In the genomic region with DNA sequence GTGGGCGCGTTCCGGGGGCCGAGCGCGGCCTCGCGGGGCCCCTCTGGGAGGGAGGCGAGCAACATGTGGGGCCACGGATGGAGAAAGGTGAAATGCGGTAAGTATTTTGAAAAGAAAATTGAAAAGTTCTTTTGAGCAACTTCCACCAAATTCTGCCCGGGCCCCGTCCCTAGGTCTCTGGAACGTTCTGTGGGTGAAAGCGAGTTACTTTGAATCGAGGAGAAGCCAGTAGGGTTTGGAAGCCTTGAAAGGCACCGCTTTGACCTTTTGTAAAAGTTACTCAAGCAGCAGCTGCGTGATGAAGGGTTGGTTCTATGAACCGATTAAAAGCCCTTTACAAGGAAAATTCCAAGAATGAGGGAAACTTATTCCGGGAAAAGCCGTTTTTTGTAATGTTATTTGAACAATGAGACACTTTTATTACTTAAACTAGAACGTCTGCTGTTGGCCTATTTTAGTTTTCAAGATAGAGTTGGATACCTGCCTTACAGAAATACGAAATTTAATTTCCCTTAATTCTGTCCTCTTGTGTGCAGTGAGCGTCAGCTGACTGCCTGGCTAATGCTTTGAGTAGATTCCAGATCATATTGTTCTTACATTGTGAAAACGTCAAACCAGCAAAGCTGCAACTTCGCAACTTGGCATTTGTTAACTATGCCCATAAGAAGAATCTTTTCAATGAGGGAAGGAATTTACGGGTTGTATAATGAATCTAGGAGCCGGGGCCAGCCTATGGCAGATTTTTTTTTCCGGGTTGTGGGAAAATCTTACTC, we compare ENCODE assay signal across 8 cellular contexts. TPM values are rescaled to one million over a fixed set of nuclear protein-coding genes. Genes with fewer than 3 reads are reported as not detected.
DNase-seq lines count a peak whose midpoint lies in the region; FAIRE-seq and TF ChIP-seq lines count a peak whose summit lies in the region.

No MANE protein-coding gene starts in this region.

- intact Hi-C loops in Caco-2 (cut with micrococcal nuclease; ENCODE audit: unreplicated experiment) = loop anchor here (5.0 kb wide), 3 partner anchors 119 to 219 kb away; a partner anchor contains a TSS

- no peak overlapping the region for H4K8ac ChIP-seq in H9 (replicated peaks; ENCODE audit: insufficient read length, low read depth, low read length)

- no peaks in the 10 kb centered on the region; the same call in 1 of the 2 replicates for H3K36me3 ChIP-seq in Caco-2 (ENCODE audit: control insufficient read depth, insufficient read depth, low read length)
- peaks cover 14% of the 10 kb centered on the region; the same call in 1 of the 2 replicates for H3K36me3 ChIP-seq in SK-N-MC (ENCODE audit: insufficient read depth, low read length)
- no peaks in the 10 kb centered on the region for H3K36me3 ChIP-seq in urinary bladder (ENCODE audit: insufficient read depth)

- H3K4me1 Mint-ChIP-seq in Caco-2 (ENCODE audit: low read depth, unreplicated experiment) (peaks cover 28% of the 10 kb centered on the region), H9 (peaks cover 11 to 13% of the 10 kb centered on the region in 2 experiments), endothelial cell (ENCODE audit: unreplicated experiment) (peaks cover 25% of the 10 kb centered on the region)

- TSS peak; percentile 55 for BruUV-seq in Caco-2 (replicated peaks; lab: Mats Ljungman, UMichigan)

- peaks cover 10% of the 10 kb centered on the region for H3K9me3 Mint-ChIP-seq in Caco-2 (ENCODE audit: unreplicated experiment)
- H3K9me3 Mint-ChIP-seq in H9 = no peaks in the 10 kb centered on the region; a peak in 1 of 5 replicates
- H3K9me3 Mint-ChIP-seq in endothelial cell (ENCODE audit: unreplicated experiment) = no peaks in the 10 kb centered on the region

- H3K36me3 Mint-ChIP-seq in Caco-2 (ENCODE audit: insufficient read depth, unreplicated experiment) (peaks cover 39% of the 10 kb centered on the region), H9 (ENCODE audit: insufficient read depth in 1 of 3, low read depth in 3 of 3) (peaks cover 0 to 8% (median 0%) of the 10 kb centered on the region in 3 experiments; a peak in 4 of 7 replicates), endothelial cell (ENCODE audit: low read depth, unreplicated experiment) (no peaks in the 10 kb centered on the region)

- TF ChIP-seq CTCF in Caco-2 (IDR thresholded peaks at IDR 0.05; ENCODE audit: insufficient read depth in 1 of 2, low read depth in 1 of 2, low read length in 1 of 2, severe bottlenecking in 1 of 2, unreplicated experiment in 1 of 2) (no peak), H9 (conservative IDR thresholded peaks at IDR 0.05) (no peak), endothelial cell (IDR thresholded peaks at IDR 0.05; ENCODE audit: unreplicated experiment) (no peak)

- H2BK120ac ChIP-seq in H9 (ENCODE audit: low read depth, low read length, poor library complexity, severe bottlenecking) = no peak overlapping the region

- no peak overlapping the region for H4K91ac ChIP-seq in H9 (ENCODE audit: insufficient read length, low read depth, low read length)

- H3K27me3 ChIP-seq in Caco-2 (replicated peaks; ENCODE audit: control insufficient read depth, insufficient read depth, low read length) (no peaks in the 10 kb centered on the region), H9 (ENCODE audit: insufficient read depth, low read length) (no peaks in the 10 kb centered on the region)

- no peak overlapping the region for H3K56ac ChIP-seq in H9 (ENCODE audit: insufficient read length, low read depth, low read length)

- H3K4me1 ChIP-seq in Caco-2 = peaks cover 30% of the 10 kb centered on the region
- peaks cover 2% of the 10 kb centered on the region; the same call in 1 of the 2 replicates for H3K4me1 ChIP-seq in H9 (ENCODE audit: insufficient read depth, low read length)
- H3K4me1 ChIP-seq in urinary bladder (ENCODE audit: insufficient read depth) = no peaks in the 10 kb centered on the region

- peak overlapping the region; percentile 100 for H3K27ac Mint-ChIP-seq in Caco-2 (ENCODE audit: unreplicated experiment)
- peak overlapping the region; percentile 96 to 99 (median 98) for H3K27ac Mint-ChIP-seq in H9
- H3K27ac Mint-ChIP-seq in endothelial cell (ENCODE audit: unreplicated experiment) = peak overlapping the region; percentile 97

- H3K27ac ChIP-seq in H9 (ENCODE audit: insufficient read length, low read depth, low read length) (peak overlapping the region; percentile 4), SK-N-MC (peak overlapping the region; percentile 99), urinary bladder (ENCODE audit: low read depth) (peak overlapping the region; percentile 61)

- H3K4me2 ChIP-seq in H9 (ENCODE audit: insufficient read depth, insufficient read length, low read length) = peak overlapping the region; percentile 100

- H2BK15ac ChIP-seq in H9 (ENCODE audit: low read depth, low read length) = no peak overlapping the region

- H3K23me2 ChIP-seq in H9 (ENCODE audit: insufficient read length, low read depth, low read length, poor library complexity, severe bottlenecking) = peaks cover 10% of the 10 kb centered on the region

- H2AFZ ChIP-seq in H9 (ENCODE audit: low read length) = no peak overlapping the region

- peak overlapping the region; percentile 92 for H3K9ac ChIP-seq in H9 (ENCODE audit: extremely low read depth, insufficient read length, low read length)
- H3K9ac ChIP-seq in SK-N-MC (ENCODE audit: insufficient read length) = peak overlapping the region; percentile 89

- H3K27me3 Mint-ChIP-seq in Caco-2 (ENCODE audit: insufficient read depth, unreplicated experiment) (no peaks in the 10 kb centered on the region), H9 (ENCODE audit: low read depth) (no peaks in the 10 kb centered on the region), endothelial cell (ENCODE audit: unreplicated experiment) (peaks cover 4% of the 10 kb centered on the region)

- no peak overlapping the region for H3K18ac ChIP-seq in H9 (ENCODE audit: insufficient read length, low read depth, low read length)

- no peak overlapping the region for H4K5ac ChIP-seq in H9 (ENCODE audit: insufficient read length, low read depth, low read length)

- peak overlapping the region; percentile 99 for H3K4me3 Mint-ChIP-seq in Caco-2 (ENCODE audit: unreplicated experiment)
- peak overlapping the region; percentile 97 to 100 for H3K4me3 Mint-ChIP-seq in H9
- H3K4me3 Mint-ChIP-seq in endothelial cell (ENCODE audit: unreplicated experiment) = peak overlapping the region; percentile 99

- H3K4me3 ChIP-seq in Caco-2 (ENCODE audit: low read depth, low read length) (peak overlapping the region; percentile 83), SK-N-MC (peak overlapping the region; percentile 96), urinary bladder (ENCODE audit: low read depth, low read length) (peak overlapping the region; percentile 64)

- peaks cover 44% of the 10 kb centered on the region for H3K79me2 ChIP-seq in H9 (ENCODE audit: insufficient read depth, low read length)

- H3K79me1 ChIP-seq in H9 (ENCODE audit: insufficient read depth, low read depth, low read length, poor library complexity, severe bottlenecking) = no peaks in the 10 kb centered on the region

- H3K23ac ChIP-seq in H9 (ENCODE audit: insufficient read length, low read depth, low read length) = no peak overlapping the region

- no peak overlapping the region for H2BK5ac ChIP-seq in H9 (ENCODE audit: insufficient read length, low read length)

- H3T11ph ChIP-seq in H9 (ENCODE audit: low read length) = no peak overlapping the region

- no peak for FAIRE-seq in RCC 7860 (lab: Jason Lieb, UNC)

- no peaks in the 10 kb centered on the region for H4K20me1 ChIP-seq in H9 (ENCODE audit: control insufficient read depth, insufficient read depth, insufficient read length)

- CTCF ChIA-PET in Caco-2 (lab: Charles Lee) = no interaction called here

- DNase-seq in Caco-2 (peak in 1 of 2 experiments; percentile 7), H9 (no peak), SK-N-MC (ENCODE audit: low read depth, low spot score) (no peak), endothelial cell (ENCODE audit: low spot score) (no peak), midbrain (lab: John Stamatoyannopoulos, UW) (peak; percentile 55), NCI-H774 (lab: John Stamatoyannopoulos, UW) (no peak), RCC 7860 (ENCODE audit: low spot score) (no peak)

- H2BK20ac ChIP-seq in H9 (ENCODE audit: low read depth, low read length, poor library complexity, severe bottlenecking) = no peak overlapping the region

- H2BK12ac ChIP-seq in H9 (ENCODE audit: insufficient read length, low read depth, low read length) = no peak overlapping the region

- no peak overlapping the region for H3K14ac ChIP-seq in H9 (ENCODE audit: insufficient read depth, low read length)

- no peak overlapping the region for H2AK5ac ChIP-seq in H9 (ENCODE audit: insufficient read length, low read length)

- H3K9me3 ChIP-seq in Caco-2 = no peaks in the 10 kb centered on the region
- H3K9me3 ChIP-seq in H9 (ENCODE audit: control insufficient read depth, low read depth, low read length) = no peaks in the 10 kb centered on the region
- no peaks in the 10 kb centered on the region for H3K9me3 ChIP-seq in SK-N-MC (ENCODE audit: low read depth, low read length)

- no CpG with 5 or more reads among the region's 29 CpGs for WGBS in H9 (ENCODE audit: extremely low coverage, insufficient read length, low lambda C conversion rate)
- 1% methylated on average over 29 of the region's 29 CpGs for WGBS in urinary bladder

- POLR2A ChIA-PET in Caco-2 (lab: Charles Lee) = interaction anchor here (0.6 to 0.9 kb wide), 2 partner anchors 69 to 682 kb away, joined by 3 to 5 read pairs; a partner anchor contains a TSS

- H3K4ac ChIP-seq in H9 (ENCODE audit: low read depth, low read length) = no peak overlapping the region

RNA-seq across cellular contexts. Expression of a gene that starts 0.9 kb away (rescaled TPM):
- total RNA-seq in Caco-2 (2022) (103 and 115 TPM in 2 replicates), H9 (2021) (82.3 and 87.1 TPM in 2 replicates), endothelial cell (ENCODE audit: unreplicated experiment) (38.0 TPM), urinary bladder (77.5 TPM)
- polyA plus RNA-seq in urinary bladder = 11.3 TPM

RNA-seq across cellular contexts. Expression of a gene that starts 5.2 kb away (rescaled TPM):
- total RNA-seq in Caco-2 (2022) (not detected in 2 replicates), H9 (2021) (not detected in 2 replicates), endothelial cell (ENCODE audit: unreplicated experiment) (not detected), urinary bladder (not detected)
- polyA plus RNA-seq in urinary bladder = not detected

Comparison
In these comparisons a context has a peak if more than half of its experiments do, and no peak if none do; other contexts are left out.
1. H3K27ac ChIP-seq: peak in every context shown above with its lines; median percentile 99 in SK-N-MC; 61 in urinary bladder; 4 in H9.